ENCODE assay signal across 1 cellular context in genomic region chr14:53152909-53153701, GRCh38.
TF ChIP-seq lines count a peak whose summit lies in the region.

DDHD1 (minus strand) TSS chr14:53153323; CDS start chr14:53153098, 225 bp downstream.

TF ChIP-seq in GM12878, 131 proteins besides CTCF, POLR2A, EP300 and RAD21 (continued from another document and continues in another):
- TF ChIP-seq CBFB (IDR thresholded peaks at IDR 0.05; ENCODE audit: low read depth) (peak; percentile 53), PAX8 (IDR thresholded peaks at IDR 0.05) (no peak), TBL1XR1 (IDR thresholded peaks at IDR 0.05; ENCODE audit: low read depth, low read length) (peak; percentile 42; the same call in 1 of the 2 replicates), TARDBP (IDR thresholded peaks at IDR 0.05; ENCODE audit: borderline replicate concordance) (no peak; the same call in 1 of the 2 replicates), CBX5 (IDR thresholded peaks at IDR 0.05; ENCODE audit: low read depth) (0 out of 2 replicates have a peak, but pooled peaks have one; percentile 55), RB1 (IDR thresholded peaks at IDR 0.05; ENCODE audit: borderline replicate concordance) (peak; percentile 77; the same call in 1 of the 2 replicates), NR2F1 (conservative IDR thresholded peaks at IDR 0.05) (peak; percentile 91), TCF3 (IDR thresholded peaks at IDR 0.05; ENCODE audit: borderline replicate concordance, insufficient read depth, low read depth, low read length) (0 out of 2 replicates have a peak, but pooled peaks have one; percentile 54), RELB (IDR thresholded peaks at IDR 0.05; ENCODE audit: low read depth) (peak; percentile 55; the same call in 1 of the 2 replicates), POU2F2 (IDR thresholded peaks at IDR 0.05; ENCODE audit: borderline replicate concordance, low read depth, low read length) (peak; percentile 65; the same call in 1 of the 3 replicates), CBX3 (IDR thresholded peaks at IDR 0.05; ENCODE audit: borderline replicate concordance, low read depth) (no peak), FOXM1 (IDR thresholded peaks at IDR 0.05; ENCODE audit: low read depth, low read length) (peak; percentile 54; the same call in 1 of the 2 replicates), RAD51 (IDR thresholded peaks at IDR 0.05) (no peak), CHD2 (IDR thresholded peaks at IDR 0.05; ENCODE audit: borderline replicate concordance, low read depth, low read length) (0 out of 2 replicates have a peak, but pooled peaks have one; percentile 9), ZNF687 (IDR thresholded peaks at IDR 0.05) (peak; percentile 90), ZSCAN29 (IDR thresholded peaks at IDR 0.05) (peak; percentile 92), IKZF2 (IDR thresholded peaks at IDR 0.05) (peak; percentile 62 to 68; a peak in 3 of 4 replicates), BCL11A (IDR thresholded peaks at IDR 0.05; ENCODE audit: low read depth, low read length) (peak; percentile 21; the same call in 1 of the 2 replicates), GATAD2B (conservative IDR thresholded peaks at IDR 0.05; ENCODE audit: low read depth) (peak; percentile 86; the same call in 1 of the 2 replicates), IRF3 (IDR thresholded peaks at IDR 0.05) (no peak), HDGF (IDR thresholded peaks at IDR 0.05) (peak; percentile 80), MYC (IDR thresholded peaks at IDR 0.05; ENCODE audit: insufficient read depth, insufficient read length, insufficient replicate concordance, low read length, severe bottlenecking) (no peak), IKZF1 (conservative IDR thresholded peaks at IDR 0.05) (peak; percentile 80), SMARCA5 (IDR thresholded peaks at IDR 0.05) (0 out of 2 replicates have a peak, but pooled peaks have one; percentile 21), NBN (IDR thresholded peaks at IDR 0.05) (peak; percentile 88), MTA2 (IDR thresholded peaks at IDR 0.05; ENCODE audit: low read depth) (peak; percentile 58), YY1 (IDR thresholded peaks at IDR 0.05; ENCODE audit: low read depth, low read length) (0 out of 2 replicates have a peak, but pooled peaks have one; percentile 55), NKRF (conservative IDR thresholded peaks at IDR 0.05) (peak; percentile 58), EED (IDR thresholded peaks at IDR 0.05; ENCODE audit: low read depth) (peak; percentile 74), SKIL (IDR thresholded peaks at IDR 0.05; ENCODE audit: low read depth, poor library complexity, severe bottlenecking) (peak; percentile 48), NRF1 (conservative IDR thresholded peaks at IDR 0.05; ENCODE audit: low read depth, low read length) (no peak), ZNF24 (IDR thresholded peaks at IDR 0.05) (0 out of 2 replicates have a peak, but pooled peaks have one; percentile 20), PML (IDR thresholded peaks at IDR 0.05; ENCODE audit: low read length) (peak; percentile 82), RUNX3 (IDR thresholded peaks at IDR 0.05; ENCODE audit: low read length) (peak; percentile 87), TCF12 (IDR thresholded peaks at IDR 0.05; ENCODE audit: low read depth, low read length) (peak; percentile 59), BRCA1 (IDR thresholded peaks at IDR 0.05; ENCODE audit: low read depth, low read length) (no peak), ZBTB4 (CRISPR knock-in tag; IDR thresholded peaks at IDR 0.05) (peak; percentile 55; the same call in 1 of the 2 replicates), DPF2 (IDR thresholded peaks at IDR 0.05) (peak; percentile 70; the same call in 1 of the 2 replicates), BCL3 (IDR thresholded peaks at IDR 0.05; ENCODE audit: borderline replicate concordance, insufficient read depth, low read depth, low read length, poor library complexity, severe bottlenecking) (peak; percentile 79), STAT1 (conservative IDR thresholded peaks at IDR 0.05) (0 out of 2 replicates have a peak, but pooled peaks have one; percentile 18), EGR1 (IDR thresholded peaks at IDR 0.05; ENCODE audit: borderline replicate concordance in 1 of 2, low read depth in 2 of 2, low read length in 2 of 2) (peak in 1 of 2 experiments; percentile 75; a peak in 1 of 3 replicates), LARP7 (IDR thresholded peaks at IDR 0.05) (peak; percentile 76), MYB (IDR thresholded peaks at IDR 0.05; ENCODE audit: borderline replicate concordance, low read depth, low read length) (no peak), ZNF207 (IDR thresholded peaks at IDR 0.05; ENCODE audit: borderline replicate concordance) (peak; percentile 34; the same call in 1 of the 2 replicates), FOXK2 (IDR thresholded peaks at IDR 0.05) (no peak), RELA (IDR thresholded peaks at IDR 0.05; ENCODE audit: borderline replicate concordance, partially characterized antibody) (peak; percentile 35), ASH2L (IDR thresholded peaks at IDR 0.05; ENCODE audit: borderline replicate concordance, low read depth) (0 out of 2 replicates have a peak, but pooled peaks have one; percentile 41), BHLHE40 (IDR thresholded peaks at IDR 0.05; ENCODE audit: borderline replicate concordance in 1 of 2, low read depth in 2 of 2, low read length in 1 of 2) (peak; percentile 20 to 82; a peak in 2 of 4 replicates), CREM (IDR thresholded peaks at IDR 0.05; ENCODE audit: low read depth) (0 out of 2 replicates have a peak, but pooled peaks have one; percentile 9), MLLT1 (IDR thresholded peaks at IDR 0.05) (peak; percentile 73)
